ENCODE assay signal across 17 cellular contexts in genomic region chr1:81484284-81484683, GRCh38.
"Had no signal": no experiment of that assay in that cellular context is flagged by ENCODE, and none has a peak within 500 bp of the region (broad histone marks: within the 10 kb centered on the region; RNA-seq: fewer than 3 reads in every experiment).

No MANE protein-coding gene starts in this region.

- H3K4me1 ChIP-seq: gastroesophageal sphincter had no signal

- H3K27me3 ChIP-seq: brain microvascular endothelial cell, gastroesophageal sphincter, sigmoid colon had no signal

- H3K36me3 ChIP-seq: brain microvascular endothelial cell, gastroesophageal sphincter, sigmoid colon had no signal

- DNase-seq: activated CD4-positive, alpha-beta memory T cell treated with anti-CD3 and anti-CD28 coated beads for 36 hours; activated gamma-delta T cell; activated T-cell treated with anti-CD3 and anti-CD28 coated beads, Interleukin-2, amount 50 U/mL, for 4 hours; amygdala; brain microvascular endothelial cell; effector memory CD4-positive, alpha-beta T cell; hypothalamus; sigmoid colon; stimulated activated CD4-positive, alpha-beta T cell treated with anti-CD3 and anti-CD28 coated beads, Interleukin-2, amount 100 ng/mL, for 24 hours; stimulated activated naive B cell treated with anti-CD40 and anti-IgM and Interleukin-4, amounts not matched to agents 10 μg/mL and 1 μg/mL and 100 μg/mL, for 72 hours; substantia nigra; trophoblast cell had no signal

- H3K27ac ChIP-seq: brain microvascular endothelial cell, epithelial cell of prostate, gastroesophageal sphincter, sigmoid colon, VCaP had no signal

- H3K36me3 Mint-ChIP-seq: activated CD4-positive, alpha-beta memory T cell treated with anti-CD3 and anti-CD28 coated beads for 36 hours; activated naive CD8-positive, alpha-beta T cell; stimulated activated naive B cell treated with anti-CD40 and anti-IgM and Interleukin-4, amounts not matched to agents 10 μg/mL and 1 μg/mL and 100 μg/mL, for 72 hours had no signal

- H3K4me1 Mint-ChIP-seq: stimulated activated naive B cell treated with anti-CD40 and anti-IgM and Interleukin-4, amounts not matched to agents 10 μg/mL and 1 μg/mL and 100 μg/mL, for 72 hours had no signal

- H3K4me3 Mint-ChIP-seq: activated CD4-positive, alpha-beta memory T cell treated with anti-CD3 and anti-CD28 coated beads for 36 hours; activated naive CD8-positive, alpha-beta T cell; activated T-cell treated with anti-CD3 and anti-CD28 coated beads, Interleukin-2, amount 50 U/mL, for 4 hours; natural killer cell treated with Interleukin-12 subunit alpha and Interleukin-12 subunit beta and Interleukin-15 and Interleukin-18, amount 100 ng/mL, for 72 hours; stimulated activated naive B cell treated with anti-CD40 and anti-IgM and Interleukin-4, amounts not matched to agents 10 μg/mL and 1 μg/mL and 100 μg/mL, for 72 hours had no signal

- H3K27me3 Mint-ChIP-seq: activated CD4-positive, alpha-beta memory T cell treated with anti-CD3 and anti-CD28 coated beads for 36 hours; activated naive CD8-positive, alpha-beta T cell; natural killer cell treated with Interleukin-12 subunit alpha and Interleukin-12 subunit beta and Interleukin-15 and Interleukin-18, amount 100 ng/mL, for 72 hours; stimulated activated naive B cell treated with anti-CD40 and anti-IgM and Interleukin-4, amounts not matched to agents 10 μg/mL and 1 μg/mL and 100 μg/mL, for 72 hours had no signal

- H3K27ac Mint-ChIP-seq: activated CD4-positive, alpha-beta memory T cell treated with anti-CD3 and anti-CD28 coated beads for 36 hours; activated naive CD8-positive, alpha-beta T cell; natural killer cell treated with Interleukin-12 subunit alpha and Interleukin-12 subunit beta and Interleukin-15 and Interleukin-18, amount 100 ng/mL, for 72 hours; stimulated activated naive B cell treated with anti-CD40 and anti-IgM and Interleukin-4, amounts not matched to agents 10 μg/mL and 1 μg/mL and 100 μg/mL, for 72 hours had no signal

- H3K4me3 ChIP-seq: gastroesophageal sphincter, sigmoid colon had no signal

- ATAC-seq: activated T-cell treated with anti-CD3 and anti-CD28 coated beads, Interleukin-2, amount 50 U/mL, for 4 hours; gastroesophageal sphincter; natural killer cell treated with Interleukin-12 subunit alpha and Interleukin-12 subunit beta and Interleukin-15 and Interleukin-18, amount 100 ng/mL, for 72 hours; stimulated activated naive B cell treated with anti-CD40 and anti-IgM and Interleukin-4, amounts not matched to agents 10 μg/mL and 1 μg/mL and 100 μg/mL, for 72 hours had no signal
